In the genomic region with DNA sequence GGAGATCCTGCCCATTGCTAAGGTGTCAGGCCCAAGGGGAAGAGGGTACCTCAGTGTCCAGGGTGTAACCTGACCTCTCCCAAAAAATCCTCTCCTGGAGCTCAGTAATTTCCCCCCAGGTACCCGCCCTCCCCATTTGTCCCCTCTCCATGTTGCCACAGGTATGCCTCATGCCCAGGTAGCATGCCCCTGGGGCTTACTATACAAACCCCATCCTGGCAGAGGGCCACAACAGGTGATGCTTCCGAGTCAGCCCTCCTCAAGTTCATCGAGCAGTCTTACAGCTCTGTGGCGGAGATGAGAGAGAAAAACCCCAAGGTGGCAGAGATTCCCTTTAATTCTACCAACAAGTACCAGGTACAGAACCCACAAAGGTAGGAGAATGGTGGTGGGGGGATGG, we compare ENCODE assay signal across 26 cellular contexts. TPM values are rescaled to one million over a fixed set of nuclear protein-coding genes. Genes with fewer than 3 reads are reported as not detected.
A peak's percentile ranks its signal among the peaks of the same experiment; 100 is the strongest.
DNase-seq lines count a peak whose midpoint lies in the region; ATAC-seq and TF ChIP-seq lines count a peak whose summit lies in the region.
"Had no signal": no experiment of that assay in that cellular context is flagged by ENCODE, and none has a peak within 500 bp of the region (broad histone marks: within the 10 kb centered on the region; RNA-seq: fewer than 3 reads in every experiment).

No MANE protein-coding gene starts in this region.

- no CpG with 5 or more reads among the region's 4 CpGs for WGBS in mesendoderm (ENCODE audit: extremely low coverage, insufficient coverage, low lambda C conversion rate)
- 64% methylated on average over 3 of the region's 4 CpGs for WGBS in right lobe of liver (ENCODE audit: insufficient coverage, low coverage, low lambda C conversion rate, missing lambda C conversion rate)

- no peak overlapping the region for H3K4me3 ChIP-seq in BLaER1 treated with 17β-estradiol and CSF1 and Interleukin-3, amounts not matched to agents 10 nM and 100 nM
- no peak overlapping the region for H3K4me3 ChIP-seq in mesendoderm (ENCODE audit: low read length)
- no peak overlapping the region for H3K4me3 ChIP-seq in right lobe of liver
- H3K4me3 ChIP-seq: K562, MG63, Peyer's patch had no signal

- H4K5ac ChIP-seq in mesendoderm (ENCODE audit: low read length), result no peak overlapping the region

- intact Hi-C loops in right lobe of liver (cut with DNase I), result no loop called here

- H2BK120ac ChIP-seq in mesendoderm (ENCODE audit: low read depth, low read length), result peak overlapping the region; percentile 69

- no peak for TF ChIP-seq CTCF in WTC11 (IDR thresholded peaks at IDR 0.05)
- TF ChIP-seq CTCF in right lobe of liver (IDR thresholded peaks at IDR 0.05), result no peak

- no peaks in the 10 kb centered on the region for H3K36me3 ChIP-seq in BLaER1 treated with 17β-estradiol and CSF1 and Interleukin-3, amounts not matched to agents 10 nM and 100 nM
- H3K36me3 ChIP-seq in mesendoderm (ENCODE audit: control insufficient read depth, insufficient read depth, low read length) (no peaks in the 10 kb centered on the region), right lobe of liver (no peaks in the 10 kb centered on the region)
- H3K36me3 ChIP-seq: MG63, Peyer's patch had no signal

- no peak overlapping the region for H4K8ac ChIP-seq in mesendoderm (ENCODE audit: low read depth, low read length)

- no peaks in the 10 kb centered on the region for H3K79me1 ChIP-seq in mesendoderm (ENCODE audit: low read length)

- no peak for ATAC-seq in HG03571 (IDR thresholded peaks at IDR 0.05; ENCODE audit: unreplicated experiment)
- ATAC-seq in WTC11, result no peak
- no peak for ATAC-seq in right lobe of liver
- ATAC-seq: HepG2, T-cell had no signal

- H3K27me3 Mint-ChIP-seq in WTC11 (ENCODE audit: low read depth), result peaks cover 14% of the 10 kb centered on the region

- peak overlapping the region; percentile 73 for H3K23ac ChIP-seq in mesendoderm (ENCODE audit: low read length)

- DNase-seq in DMS79 treated with DMSO at 0.1 percent for 48 hours (lab: John Stamatoyannopoulos, UW) (peak; percentile 76), mesendoderm (no peak), WTC11 (ENCODE audit: low spot score) (no peak), right lobe of liver (no peak)
- DNase-seq: ACHN; CD8-positive, alpha-beta memory T cell; EL; H9; HFFc6; MG63; NCI-H1048; NCI-H1417 treated with DMSO at 0.1 percent for 48 hours; NCI-H2029; NCI-H2171; NCI-H446; NCI-H526 treated with DMSO at 0.1 percent for 48 hours; NK-92 treated with Interleukin-12 subunit alpha and Interleukin-12 subunit beta, amount 100 ng/mL, for 24 hours; Peyer's patch; T-cell had no signal

- POLR2A ChIA-PET in WTC11 (lab: Charles Lee), result no interaction called here

- no peaks in the 10 kb centered on the region for H3K79me2 ChIP-seq in mesendoderm (ENCODE audit: control insufficient read depth, insufficient read depth, low read length)

- H3K36me3 Mint-ChIP-seq in WTC11, result no peaks in the 10 kb centered on the region
- H3K36me3 Mint-ChIP-seq: CD8-positive, alpha-beta memory T cell; T-cell had no signal

- H3K18ac ChIP-seq in mesendoderm (ENCODE audit: low read length), result no peak overlapping the region

- H3K4ac ChIP-seq in mesendoderm (ENCODE audit: low read depth, low read length), result peak overlapping the region; percentile 22

- H3K9ac ChIP-seq in BLaER1 treated with 17β-estradiol and CSF1 and Interleukin-3, amounts not matched to agents 10 nM and 100 nM, result peak overlapping the region in 2 of 11 experiments; percentile 52 to 56; a peak in 2 of 22 replicates
- H3K9ac ChIP-seq in mesendoderm (ENCODE audit: low read length), result no peak overlapping the region

- H3K27ac ChIP-seq in BLaER1 treated with 17β-estradiol and CSF1 and Interleukin-3, amounts not matched to agents 10 nM and 100 nM, result peak overlapping the region in 6 of 11 experiments; percentile 40 to 72 (median 60); a peak in 10 of 22 replicates
- H3K27ac ChIP-seq in angular gyrus (ENCODE audit: low read depth, low read length), result peak overlapping the region; percentile 42
- no peak overlapping the region for H3K27ac ChIP-seq in mesendoderm (ENCODE audit: low read depth, low read length)
- no peak overlapping the region for H3K27ac ChIP-seq in right lobe of liver
- H3K27ac ChIP-seq: C4-2B, Peyer's patch had no signal

- no peaks in the 10 kb centered on the region for H3K27me3 ChIP-seq in BLaER1 treated with 17β-estradiol and CSF1 and Interleukin-3, amounts not matched to agents 10 nM and 100 nM
- H3K27me3 ChIP-seq in mesendoderm (ENCODE audit: insufficient read depth, low read length, poor library complexity), result no peaks in the 10 kb centered on the region
- no peaks in the 10 kb centered on the region for H3K27me3 ChIP-seq in right lobe of liver
- H3K27me3 ChIP-seq: MG63, Peyer's patch had no signal

- H3K27ac Mint-ChIP-seq in WTC11, result no peak overlapping the region
- H3K27ac Mint-ChIP-seq: HFFc6 had no signal

- H4K20me1 ChIP-seq in BLaER1 treated with 17β-estradiol and CSF1 and Interleukin-3, amounts not matched to agents 10 nM and 100 nM, result no peaks in the 10 kb centered on the region

- H2BK15ac ChIP-seq in mesendoderm (replicated peaks; ENCODE audit: low read depth), result no peak overlapping the region

- H3K56ac ChIP-seq in mesendoderm (ENCODE audit: low read length), result peak overlapping the region; percentile 47

- TF ChIP-seq POLR2A in right lobe of liver (IDR thresholded peaks at IDR 0.05), result no peak

- peak overlapping the region; percentile 72 for H2BK5ac ChIP-seq in mesendoderm (ENCODE audit: low read length)

- H2AK5ac ChIP-seq in mesendoderm (ENCODE audit: low read length), result peak overlapping the region; percentile 85

- no peaks in the 10 kb centered on the region for H3K9me3 ChIP-seq in BLaER1 treated with 17β-estradiol and CSF1 and Interleukin-3, amounts not matched to agents 10 nM and 100 nM (replicated peaks in 1 of 11)
- H3K9me3 ChIP-seq in right lobe of liver, result no peaks in the 10 kb centered on the region
- H3K9me3 ChIP-seq: MG63, Peyer's patch had no signal

- no peak overlapping the region for H3K4me3 Mint-ChIP-seq in WTC11
- H3K4me3 Mint-ChIP-seq: CD8-positive, alpha-beta memory T cell; H9; HFFc6; T-cell had no signal

- H3K9me3 Mint-ChIP-seq in WTC11, result no peaks in the 10 kb centered on the region
- H3K9me3 Mint-ChIP-seq: CD8-positive, alpha-beta memory T cell; H9; HFFc6; T-cell had no signal

- CTCF ChIA-PET in WTC11 (lab: Charles Lee), result interaction anchor here (0.6 to 5.4 kb wide), 17 partner anchors 9 to 163 kb away, joined by 3 to 71 read pairs (median 7); partner anchors contain the start of genes ATP1A2, ATP1A4 and CASQ1

- peaks cover 61 to 97% (median 77%) of the 10 kb centered on the region in 10 experiments for H3K4me1 ChIP-seq in BLaER1 treated with 17β-estradiol and CSF1 and Interleukin-3, amounts not matched to agents 10 nM and 100 nM
- H3K4me1 ChIP-seq in mesendoderm (ENCODE audit: control insufficient read depth, low read depth, low read length), result peaks cover 18% of the 10 kb centered on the region
- H3K4me1 ChIP-seq in right lobe of liver, result no peaks in the 10 kb centered on the region
- H3K4me1 ChIP-seq: Peyer's patch had no signal

- H3K4me2 ChIP-seq in BLaER1 treated with 17β-estradiol and CSF1 and Interleukin-3, amounts not matched to agents 10 nM and 100 nM, result peak overlapping the region; percentile 65 to 96 (median 84)
- H3K4me2 ChIP-seq in mesendoderm (ENCODE audit: low read length), result no peak overlapping the region

- peaks cover 60% of the 10 kb centered on the region for H3K4me1 Mint-ChIP-seq in WTC11

TF ChIP-seq in WTC11, 78 proteins besides CTCF, POLR2A, EP300 and RAD21 (continues in another document):
- TF ChIP-seq ZNF416 (CRISPR knock-in tag; IDR thresholded peaks at IDR 0.05), result no peak
- TF ChIP-seq ZSCAN18 (CRISPR knock-in tag; IDR thresholded peaks at IDR 0.05), result no peak
- no peak for TF ChIP-seq ZNF232 (CRISPR knock-in tag; IDR thresholded peaks at IDR 0.05)
- no peak for TF ChIP-seq ZNF317 (CRISPR knock-in tag; IDR thresholded peaks at IDR 0.05; ENCODE audit: borderline replicate concordance, low read depth)
- no peak for TF ChIP-seq CBFB (CRISPR knock-in tag; IDR thresholded peaks at IDR 0.05; ENCODE audit: low read depth)
- no peak for TF ChIP-seq E2F5 (CRISPR knock-in tag; IDR thresholded peaks at IDR 0.05)

RNA-seq across cellular contexts. Expression of gene ATP1A4, which starts 15.7 kb away (rescaled TPM):
- 0.56 TPM for polyA plus RNA-seq in mesendoderm (2013, experiment 1 of 2)
- 0.42 TPM for polyA plus RNA-seq in mesendoderm (2013, experiment 2 of 2)
- total RNA-seq in WTC11 (2021), result 0.37 to 0.78 TPM (median 0.55 TPM) in 3 replicates
- not detected for total RNA-seq in right lobe of liver
- total RNA-seq: CD8-positive, alpha-beta memory T cell; HepG2; HFFc6; K562; LHCN-M2; T-cell had no signal
- polyA plus RNA-seq: CD8-positive, alpha-beta memory T cell; HepG2 had no signal

RNA-seq across cellular contexts. Expression of gene CASQ1, which starts 23.3 kb away (rescaled TPM):
- 2.6 TPM for polyA plus RNA-seq in mesendoderm (2013, experiment 1 of 2)
- polyA plus RNA-seq in mesendoderm (2013, experiment 2 of 2), result 2.5 TPM
- total RNA-seq in WTC11 (2021) (0.46 to 0.50 TPM (median 0.48 TPM) in 3 replicates), right lobe of liver (under 1 TPM in 1 of 6 experiments, not detected in 5; 0.25 TPM)
- total RNA-seq: CD8-positive, alpha-beta memory T cell; K562; LHCN-M2; T-cell had no signal
- polyA plus RNA-seq: CD8-positive, alpha-beta memory T cell; K562 had no signal

RNA-seq across cellular contexts. Expression of gene PEA15, which starts 38.1 kb away (rescaled TPM):
- 260 TPM for polyA plus RNA-seq in mesendoderm (2013, experiment 1 of 2)
- 272 TPM for polyA plus RNA-seq in mesendoderm (2013, experiment 2 of 2)
- total RNA-seq in WTC11 (2021) (43.6 to 56.3 TPM (median 46.9 TPM) in 3 replicates), right lobe of liver (10 to 100 TPM; 11.5 to 45.7 (median 18.0) TPM)

RNA-seq across cellular contexts. Expression of gene ATP1A2, which starts 51.5 kb away (rescaled TPM):
- 4.3 TPM for polyA plus RNA-seq in mesendoderm (2013, experiment 1 of 2)
- 4.0 TPM for polyA plus RNA-seq in mesendoderm (2013, experiment 2 of 2)
- total RNA-seq in WTC11 (2021) (22.8 to 25.6 TPM (median 23.2 TPM) in 3 replicates), right lobe of liver (1 to 10 TPM in 1 of 6 experiments, under 1 TPM in 5; 0.22 to 1.7 (median 0.36) TPM)
- total RNA-seq: CD8-positive, alpha-beta memory T cell; HepG2 had no signal
- polyA plus RNA-seq: CD8-positive, alpha-beta memory T cell had no signal

Comparison
In these comparisons a context has a peak if more than half of its experiments do, and no peak if none do; other contexts are left out.
1. H3K27ac ChIP-seq: peak in BLaER1 treated with 17β-estradiol and CSF1 and Interleukin-3, amounts not matched to agents 10 nM and 100 nM (6 of 11) and angular gyrus (single experiment); none in mesendoderm (single experiment) and right lobe of liver (0 of 3).